In genomic region chr7:120445276-120445675, GRCh38 we compare ENCODE assay signal across 16 cellular contexts.
DNase-seq lines count a peak whose midpoint lies in the region; ATAC-seq, FAIRE-seq and TF ChIP-seq lines count a peak whose summit lies in the region.
"Had no signal": no experiment of that assay in that cellular context is flagged by ENCODE, and none has a peak within 500 bp of the region (broad histone marks: within the 10 kb centered on the region; RNA-seq: fewer than 3 reads in every experiment).

No MANE protein-coding gene starts in this region.

- no peak overlapping the region for H3K4me3 ChIP-seq in GM12878
- H3K4me3 ChIP-seq in left lung: no peak overlapping the region
- H3K4me3 ChIP-seq: HAP-1 had no signal

- POLR2A ChIA-PET in GM12878 (lab: Charles Lee): no interaction called here

- WGBS in GM12878 (ENCODE audit: insufficient coverage, insufficient replicate concordance, low lambda C conversion rate, missing lambda C conversion rate): 93% methylated on average over 2 of the region's 2 CpGs

- peak; percentile 18 for FAIRE-seq in GM12878 (lab: Jason Lieb, UNC)
- FAIRE-seq: H54 had no signal

- no peaks in the 10 kb centered on the region for H4K20me1 ChIP-seq in GM12878 (ENCODE audit: control insufficient read depth, insufficient read depth)

- SMC1A ChIA-PET in GM12878 (lab: Charles Lee; ENCODE audit: uncharacterized antibody, unreplicated experiment): interaction anchor here (1.5 kb wide), 1 partner anchor 28 kb away, joined by 5 read pairs; no protein-coding TSS in a partner anchor

- H3K4me2 ChIP-seq in GM12878 (ENCODE audit: control insufficient read depth, insufficient read depth): no peak overlapping the region

- intact Hi-C loops in GM12878 (cut with micrococcal nuclease; ENCODE audit: unreplicated experiment): no loop called here
- intact Hi-C loops in left lung (cut with DNase I): no loop called here

- no peak overlapping the region for H2AFZ ChIP-seq in GM12878 (ENCODE audit: control insufficient read depth, low read depth, low read length)

- CTCF ChIA-PET in GM12878 (lab: Yijun Ruan, JAX): no interaction called here

- no peak for TF ChIP-seq POLR2A in GM12878 (IDR thresholded peaks at IDR 0.05; ENCODE audit: low read depth, low read length)

- H3K4me1 ChIP-seq in GM12878 (ENCODE audit: control insufficient read depth, insufficient read depth, low read length): peaks cover 23% of the 10 kb centered on the region
- H3K4me1 ChIP-seq in left lung: no peaks in the 10 kb centered on the region
- H3K4me1 ChIP-seq: HAP-1 had no signal

- H3K79me2 ChIP-seq in GM12878 (ENCODE audit: control insufficient read depth, insufficient read depth, low read length): peaks cover 30% of the 10 kb centered on the region

- TF ChIP-seq CTCF in GM12878 (IDR thresholded peaks at IDR 0.05 in 2 of 3, conservative IDR thresholded peaks at IDR 0.05 in 1 of 3; ENCODE audit: control insufficient read depth in 2 of 3, extremely low read depth in 1 of 3, insufficient read depth in 1 of 3, low read depth in 3 of 3, low read length in 3 of 3): no peak
- no peak for TF ChIP-seq CTCF in left lung (IDR thresholded peaks at IDR 0.05)

- BruUV-seq in GM12878 (replicated peaks; lab: Mats Ljungman, UMichigan): no TSS peak

- DNase-seq in GM12878 (ENCODE audit: low read depth, low spot score): no peak
- peak; percentile 18 for DNase-seq in epithelial cell of prostate (ENCODE audit: low read depth, low spot score)
- no peak for DNase-seq in left lung
- no peak for DNase-seq in NCI-H446 treated with DMSO at 0.1 percent for 48 hours (lab: John Stamatoyannopoulos, UW)
- no peak for DNase-seq in NCI-H2227 treated with DMSO at 0.1 percent for 48 hours (lab: John Stamatoyannopoulos, UW)
- DNase-seq in substantia nigra (lab: John Stamatoyannopoulos, UW): no peak
- DNase-seq: C1 segment of cervical spinal cord; Calu3; CD4-positive, alpha-beta memory T cell; COR-L47; DMS53; DMS79 treated with DMSO at 0.1 percent for 48 hours; GF-D8; GOT3 had no signal

- no peak overlapping the region for H3K9ac ChIP-seq in GM12878 (ENCODE audit: control insufficient read depth, insufficient read depth, low read length)

- H3K9me3 ChIP-seq in GM12878 (replicated peaks; ENCODE audit: control insufficient read depth, insufficient read depth, low read length) (peaks cover 5% of the 10 kb centered on the region), left lung (no peaks in the 10 kb centered on the region)
- H3K9me3 ChIP-seq: HAP-1 had no signal

- TF ChIP-seq RAD21 in GM12878 (IDR thresholded peaks at IDR 0.05; ENCODE audit: insufficient read depth, low read depth, low read length): no peak

- no peak for ATAC-seq in GM12878
- peak; percentile 69 for ATAC-seq in left lung

- in situ Hi-C loops in GM12878 (cut with MboI): no loop called here

- H3K27ac ChIP-seq in GM12878 (ENCODE audit: control insufficient read depth, insufficient read depth): no peak overlapping the region
- H3K27ac ChIP-seq in epithelial cell of prostate: no peak overlapping the region
- no peak overlapping the region for H3K27ac ChIP-seq in left lung
- no peak overlapping the region for H3K27ac ChIP-seq in substantia nigra (ENCODE audit: low read depth, low read length, poor library complexity, severe bottlenecking)

- peaks cover 0 to 2% of the 10 kb centered on the region in 2 experiments; a peak in 2 of 4 replicates for H3K36me3 ChIP-seq in GM12878 (ENCODE audit: control insufficient read depth in 2 of 2, insufficient read depth in 2 of 2, low read length in 1 of 2)
- H3K36me3 ChIP-seq in left lung: no peaks in the 10 kb centered on the region
- H3K36me3 ChIP-seq: HAP-1 had no signal

- TF ChIP-seq EP300 in GM12878 (IDR thresholded peaks at IDR 0.05; ENCODE audit: borderline replicate concordance in 1 of 2, control insufficient read depth in 1 of 2, low read depth in 2 of 2, low read length in 2 of 2): no peak

- H3K27me3 ChIP-seq in GM12878 (replicated peaks in 1 of 2; ENCODE audit: control insufficient read depth in 2 of 2, insufficient read depth in 2 of 2, low read length in 1 of 2): no peaks in the 10 kb centered on the region
- no peaks in the 10 kb centered on the region for H3K27me3 ChIP-seq in left lung

- RAD21 ChIA-PET in GM12878 (lab: Charles Lee; ENCODE audit: unreplicated experiment): interaction anchor here (0.6 kb wide), 1 partner anchor 42 kb away, joined by 3 read pairs; no protein-coding TSS in a partner anchor

TF ChIP-seq in GM12878, 131 proteins besides CTCF, POLR2A, EP300 and RAD21:
- TF ChIP-seq NR2C1 (IDR thresholded peaks at IDR 0.05) (no peak), NBN (IDR thresholded peaks at IDR 0.05) (no peak), BCL11A (IDR thresholded peaks at IDR 0.05; ENCODE audit: low read depth, low read length) (no peak), RAD51 (IDR thresholded peaks at IDR 0.05) (no peak), ESRRA (IDR thresholded peaks at IDR 0.05; ENCODE audit: low read length) (no peak), ZBTB11 (CRISPR knock-in tag; IDR thresholded peaks at IDR 0.05) (no peak), SUPT20H (IDR thresholded peaks at IDR 0.05; ENCODE audit: borderline replicate concordance, control insufficient read depth, low read depth, low read length) (no peak), HDGF (IDR thresholded peaks at IDR 0.05) (no peak)
- TF ChIP-seq, protein P1, sequence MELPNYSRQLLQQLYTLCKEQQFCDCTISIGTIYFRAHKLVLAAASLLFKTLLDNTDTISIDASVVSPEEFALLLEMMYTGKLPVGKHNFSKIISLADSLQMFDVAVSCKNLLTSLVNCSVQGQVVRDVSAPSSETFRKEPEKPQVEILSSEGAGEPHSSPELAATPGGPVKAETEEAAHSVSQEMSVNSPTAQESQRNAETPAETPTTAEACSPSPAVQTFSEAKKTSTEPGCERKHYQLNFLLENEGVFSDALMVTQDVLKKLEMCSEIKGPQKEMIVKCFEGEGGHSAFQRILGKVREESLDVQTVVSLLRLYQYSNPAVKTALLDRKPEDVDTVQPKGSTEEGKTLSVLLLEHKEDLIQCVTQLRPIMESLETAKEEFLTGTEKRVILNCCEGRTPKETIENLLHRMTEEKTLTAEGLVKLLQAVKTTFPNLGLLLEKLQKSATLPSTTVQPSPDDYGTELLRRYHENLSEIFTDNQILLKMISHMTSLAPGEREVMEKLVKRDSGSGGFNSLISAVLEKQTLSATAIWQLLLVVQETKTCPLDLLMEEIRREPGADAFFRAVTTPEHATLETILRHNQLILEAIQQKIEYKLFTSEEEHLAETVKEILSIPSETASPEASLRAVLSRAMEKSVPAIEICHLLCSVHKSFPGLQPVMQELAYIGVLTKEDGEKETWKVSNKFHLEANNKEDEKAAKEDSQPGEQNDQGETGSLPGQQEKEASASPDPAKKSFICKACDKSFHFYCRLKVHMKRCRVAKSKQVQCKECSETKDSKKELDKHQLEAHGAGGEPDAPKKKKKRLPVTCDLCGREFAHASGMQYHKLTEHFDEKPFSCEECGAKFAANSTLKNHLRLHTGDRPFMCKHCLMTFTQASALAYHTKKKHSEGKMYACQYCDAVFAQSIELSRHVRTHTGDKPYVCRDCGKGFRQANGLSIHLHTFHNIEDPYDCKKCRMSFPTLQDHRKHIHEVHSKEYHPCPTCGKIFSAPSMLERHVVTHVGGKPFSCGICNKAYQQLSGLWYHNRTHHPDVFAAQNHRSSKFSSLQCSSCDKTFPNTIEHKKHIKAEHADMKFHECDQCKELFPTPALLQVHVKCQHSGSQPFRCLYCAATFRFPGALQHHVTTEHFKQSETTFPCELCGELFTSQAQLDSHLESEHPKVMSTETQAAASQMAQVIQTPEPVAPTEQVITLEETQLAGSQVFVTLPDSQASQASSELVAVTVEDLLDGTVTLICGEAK (IDR thresholded peaks at IDR 0.05; ENCODE audit: borderline replicate concordance): no peak
